8 cellular contexts compared by ENCODE assay signal in the genomic region with DNA sequence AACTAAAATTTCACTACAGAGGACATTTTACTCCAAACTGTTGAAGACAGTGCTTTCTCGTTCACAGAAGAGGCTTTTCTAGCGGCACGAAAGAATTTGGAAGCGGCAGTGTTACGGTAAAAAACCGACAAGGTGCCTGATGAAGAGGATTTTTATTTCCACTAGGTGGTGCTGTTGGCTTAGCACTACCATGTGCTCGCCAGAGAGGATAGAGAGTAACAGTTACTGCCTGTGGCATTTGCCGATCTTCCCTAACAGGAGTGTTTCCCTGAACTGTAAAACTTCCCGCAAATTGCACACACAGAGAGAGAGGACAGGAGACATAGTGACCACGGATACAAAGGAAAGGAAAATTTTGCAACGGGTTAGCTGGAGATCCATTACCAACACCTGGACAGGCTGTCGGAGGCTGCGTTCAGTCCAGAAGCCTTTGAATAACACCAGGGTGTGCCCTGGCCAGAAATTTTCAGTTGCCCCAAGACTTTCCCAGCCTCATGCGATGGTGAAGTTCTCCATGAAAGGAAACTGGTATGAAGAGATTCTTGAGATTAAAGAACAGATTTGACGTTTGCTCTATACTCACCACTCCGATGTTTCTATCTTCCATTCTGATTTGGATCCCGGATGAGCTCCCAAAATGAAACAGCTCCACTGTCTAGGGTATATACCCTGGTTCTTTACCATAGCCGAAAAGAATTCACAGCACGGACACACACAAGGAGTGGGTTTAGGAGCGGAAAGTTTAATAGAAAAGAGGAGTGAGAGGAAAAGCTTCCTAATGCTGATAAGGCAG. TPM values are rescaled to one million over a fixed set of nuclear protein-coding genes. Genes with fewer than 3 reads are reported as not detected.
DNase-seq lines count a peak whose midpoint lies in the region; ATAC-seq and TF ChIP-seq lines count a peak whose summit lies in the region.

No MANE protein-coding gene starts in this region.

- H3K4me2 ChIP-seq in MM.1S (ENCODE audit: low read depth, low read length): peak overlapping the region; percentile 25; the same call in 1 of the 2 replicates

- H3K9me3 ChIP-seq in MM.1S (replicated peaks; ENCODE audit: insufficient read depth, low read length): no peaks in the 10 kb centered on the region
- no peaks in the 10 kb centered on the region for H3K9me3 ChIP-seq in upper lobe of right lung

- H3K36me3 ChIP-seq in MM.1S (replicated peaks; ENCODE audit: insufficient read depth, low read length): no peaks in the 10 kb centered on the region
- H3K36me3 ChIP-seq in upper lobe of right lung: no peaks in the 10 kb centered on the region

- intact Hi-C loops in upper lobe of right lung (cut with DNase I): loop anchor here (10.0 kb wide), 1 partner anchor 121 kb away; no protein-coding TSS in a partner anchor

- no peaks in the 10 kb centered on the region for H3F3A ChIP-seq in MM.1S (ENCODE audit: insufficient read depth, low read length)

- H3K9me3 Mint-ChIP-seq in activated naive CD4-positive, alpha-beta T cell treated with anti-CD3 and anti-CD28 coated beads, Interleukin-2, amount 10 ng/mL, durations not matched to agents 7 days and 5 days: peaks cover 4% of the 10 kb centered on the region
- H3K9me3 Mint-ChIP-seq in glutamatergic neuron (ENCODE audit: unreplicated experiment): peaks cover under 1% of the 10 kb centered on the region

- TF ChIP-seq CTCF in MM.1S (IDR thresholded peaks at IDR 0.05; ENCODE audit: low read length) (peak; percentile 77), glutamatergic neuron (IDR thresholded peaks at IDR 0.05; ENCODE audit: partially characterized antibody, unreplicated experiment) (peak; percentile 56), upper lobe of right lung (IDR thresholded peaks at IDR 0.05) (peak; percentile 50)

- peaks cover 59% of the 10 kb centered on the region for H3K27me3 Mint-ChIP-seq in activated naive CD4-positive, alpha-beta T cell treated with anti-CD3 and anti-CD28 coated beads, Interleukin-2, amount 10 ng/mL, durations not matched to agents 7 days and 5 days
- H3K27me3 Mint-ChIP-seq in glutamatergic neuron (ENCODE audit: unreplicated experiment): no peaks in the 10 kb centered on the region

- ATAC-seq in upper lobe of right lung: peak; percentile 84
- no peak for ATAC-seq in HG03196 (IDR thresholded peaks at IDR 0.05; ENCODE audit: unreplicated experiment)
- no peak for ATAC-seq in GM18873 (IDR thresholded peaks at IDR 0.05; ENCODE audit: low FRiP score, unreplicated experiment)

- H3K79me2 ChIP-seq in MM.1S (ENCODE audit: low read length): no peaks in the 10 kb centered on the region

- peak; percentile 54 for DNase-seq in activated naive CD4-positive, alpha-beta T cell treated with anti-CD3 and anti-CD28 coated beads, Interleukin-2, amount 10 ng/mL, durations not matched to agents 7 days and 5 days
- no peak for DNase-seq in activated naive CD4-positive, alpha-beta T cell (lab: John Stamatoyannopoulos, UW)
- DNase-seq in MM.1S: peak; percentile 74
- DNase-seq in T1000 (lab: John Stamatoyannopoulos, UW): peak; percentile 9
- DNase-seq in glutamatergic neuron: no peak
- no peak for DNase-seq in upper lobe of right lung

- no peak overlapping the region for H3K27ac Mint-ChIP-seq in activated naive CD4-positive, alpha-beta T cell treated with anti-CD3 and anti-CD28 coated beads, Interleukin-2, amount 10 ng/mL, durations not matched to agents 7 days and 5 days
- no peak overlapping the region for H3K27ac Mint-ChIP-seq in glutamatergic neuron (ENCODE audit: unreplicated experiment)

- H3K4me3 ChIP-seq in MM.1S (ENCODE audit: low read length): no peak overlapping the region
- H3K4me3 ChIP-seq in upper lobe of right lung: no peak overlapping the region

- no peak overlapping the region for H3K27ac ChIP-seq in MM.1S (ENCODE audit: low read length)
- no peak overlapping the region for H3K27ac ChIP-seq in upper lobe of right lung

- H3K4me1 ChIP-seq in MM.1S (ENCODE audit: low read length) (peaks cover 4% of the 10 kb centered on the region; the same call in 1 of the 2 replicates), upper lobe of right lung (no peaks in the 10 kb centered on the region)

- no peaks in the 10 kb centered on the region for H3K9me2 ChIP-seq in MM.1S (replicated peaks; ENCODE audit: insufficient read depth, low read length)

- H2AFZ ChIP-seq in MM.1S (ENCODE audit: low read length): no peak overlapping the region

- no peak overlapping the region for H3K4me3 Mint-ChIP-seq in activated naive CD4-positive, alpha-beta T cell treated with anti-CD3 and anti-CD28 coated beads, Interleukin-2, amount 10 ng/mL, durations not matched to agents 7 days and 5 days
- H3K4me3 Mint-ChIP-seq in glutamatergic neuron (ENCODE audit: unreplicated experiment): no peak overlapping the region

- H3K9ac ChIP-seq in MM.1S (ENCODE audit: low read length): no peak overlapping the region

- no peaks in the 10 kb centered on the region for H4K20me1 ChIP-seq in MM.1S (ENCODE audit: insufficient read depth, low read length)

- H3K36me3 Mint-ChIP-seq in activated naive CD4-positive, alpha-beta T cell treated with anti-CD3 and anti-CD28 coated beads, Interleukin-2, amount 10 ng/mL, durations not matched to agents 7 days and 5 days: peaks cover 1% of the 10 kb centered on the region
- H3K36me3 Mint-ChIP-seq in glutamatergic neuron (ENCODE audit: unreplicated experiment): peaks cover 14% of the 10 kb centered on the region

- peaks cover 5% of the 10 kb centered on the region for H3K4me1 Mint-ChIP-seq in activated naive CD4-positive, alpha-beta T cell treated with anti-CD3 and anti-CD28 coated beads, Interleukin-2, amount 10 ng/mL, durations not matched to agents 7 days and 5 days
- peaks cover 3% of the 10 kb centered on the region for H3K4me1 Mint-ChIP-seq in glutamatergic neuron (ENCODE audit: low read depth, unreplicated experiment)

- CTCF ChIA-PET in activated naive CD4-positive, alpha-beta T cell treated with anti-CD3 and anti-CD28 coated beads, Interleukin-2, amount 10 ng/mL, durations not matched to agents 7 days and 5 days (lab: Charles Lee): interaction anchor here (0.6 to 7.2 kb wide), 22 partner anchors 7 to 146 kb away, joined by 3 to 86 read pairs (median 6); no protein-coding TSS in a partner anchor

- H3K27me3 ChIP-seq in MM.1S (replicated peaks; ENCODE audit: insufficient read depth, low read length): peaks cover 25% of the 10 kb centered on the region
- H3K27me3 ChIP-seq in upper lobe of right lung: peaks cover 6% of the 10 kb centered on the region

RNA-seq across cellular contexts. Expression of a gene that starts 48.1 kb away (rescaled TPM):
- total RNA-seq in glutamatergic neuron (ENCODE audit: unreplicated experiment): 4.7 TPM
- total RNA-seq in upper lobe of right lung: 385 TPM

RNA-seq across cellular contexts. Expression of a gene that starts 50.5 kb away (rescaled TPM):
- total RNA-seq in glutamatergic neuron (ENCODE audit: unreplicated experiment) (1.0 TPM), upper lobe of right lung (491 TPM)

Comparison
In these comparisons a context has a peak if more than half of its experiments do, and no peak if none do; other contexts are left out.
1. DNase-seq: peak in activated naive CD4-positive, alpha-beta T cell treated with anti-CD3 and anti-CD28 coated beads, Interleukin-2, amount 10 ng/mL, durations not matched to agents 7 days and 5 days (single experiment), MM.1S (single experiment) and T1000 (single experiment); none in activated naive CD4-positive, alpha-beta T cell (0 of 4), glutamatergic neuron (single experiment) and upper lobe of right lung (single experiment).
2. RNA of a gene that starts 48.1 kb away (total RNA-seq): 385 TPM in upper lobe of right lung (single experiment); 4.7 TPM in glutamatergic neuron (single experiment); every median in the first group is over 10 times any median in the second.
3. RNA of a gene that starts 50.5 kb away (total RNA-seq): 491 TPM in upper lobe of right lung (single experiment); 1.0 TPM in glutamatergic neuron (single experiment); every median in the first group is over 100 times any median in the second.
4. Peak in every context shown above with its lines, with median percentiles within 50 percentile points of each other: CTCF ChIP-seq.